ENCODE assay signal across 1 cellular context in genomic region chr22:19580291-19580890, GRCh38.
A peak's percentile ranks its signal among the peaks of the same experiment; 100 is the strongest.
TF ChIP-seq lines count a peak whose summit lies in the region.

No MANE protein-coding gene starts in this region.

TF ChIP-seq in K562, 482 proteins besides CTCF, POLR2A, EP300 and RAD21 (continued from another document):
- no peak for TF ChIP-seq ZBTB40 (IDR thresholded peaks at IDR 0.05)
- TF ChIP-seq ZBTB40 (CRISPR knock-in tag; IDR thresholded peaks at IDR 0.05): no peak
- no peak for TF ChIP-seq FOXJ2 (tag; IDR thresholded peaks at IDR 0.05)
- TF ChIP-seq GATA2 (CRISPR knock-in tag; IDR thresholded peaks at IDR 0.05): 0 out of 2 replicates have a peak, but pooled peaks have one; percentile 5
- no peak for TF ChIP-seq ZNF75A (CRISPR knock-in tag; IDR thresholded peaks at IDR 0.05)
- no peak for TF ChIP-seq ZNF184 (CRISPR knock-in tag; IDR thresholded peaks at IDR 0.05)
- TF ChIP-seq ZNF146 (CRISPR knock-in tag; IDR thresholded peaks at IDR 0.05; ENCODE audit: unreplicated experiment): no peak
- TF ChIP-seq THRAP3 (IDR thresholded peaks at IDR 0.05; ENCODE audit: borderline replicate concordance): no peak
- TF ChIP-seq KLF16 (IDR thresholded peaks at IDR 0.05): no peak
- no peak for TF ChIP-seq HNRNPK (IDR thresholded peaks at IDR 0.05; ENCODE audit: low read depth, low read length, poor library complexity, severe bottlenecking)
- TF ChIP-seq TAF1 (IDR thresholded peaks at IDR 0.05; ENCODE audit: control insufficient read depth, extremely low read depth, insufficient read depth, low read length, severe bottlenecking): no peak
- TF ChIP-seq LEF1 (IDR thresholded peaks at IDR 0.05): peak; percentile 33; the same call in 1 of the 2 replicates
- peak; percentile 57 for TF ChIP-seq ZNF699 (CRISPR knock-in tag; IDR thresholded peaks at IDR 0.05; ENCODE audit: insufficient replicate concordance)
- TF ChIP-seq NFRKB (IDR thresholded peaks at IDR 0.05; ENCODE audit: low read depth): no peak
- no peak for TF ChIP-seq GATAD2B (IDR thresholded peaks at IDR 0.05; ENCODE audit: borderline replicate concordance)
- TF ChIP-seq PHF21A (IDR thresholded peaks at IDR 0.05; ENCODE audit: borderline replicate concordance, low read depth): no peak
- no peak for TF ChIP-seq EWSR1 (IDR thresholded peaks at IDR 0.05; ENCODE audit: borderline replicate concordance, low read depth, partially characterized antibody)
- TF ChIP-seq POU5F1 (IDR thresholded peaks at IDR 0.05; ENCODE audit: borderline replicate concordance, low read depth, low read length, partially characterized antibody): no peak
- no peak for TF ChIP-seq ATF3 (IDR thresholded peaks at IDR 0.05)
- TF ChIP-seq ATF3 (CRISPR knock-in tag; conservative IDR thresholded peaks at IDR 0.05): no peak
- TF ChIP-seq POLR3G (IDR thresholded peaks at IDR 0.05; ENCODE audit: extremely low read depth, insufficient read length, insufficient replicate concordance): no peak
- TF ChIP-seq ZNF584 (CRISPR knock-in tag; IDR thresholded peaks at IDR 0.05; ENCODE audit: low read depth): no peak; the same call in 1 of the 2 replicates
- no peak for TF ChIP-seq ZFPM2 (CRISPR knock-in tag; IDR thresholded peaks at IDR 0.05)
- TF ChIP-seq ZNF512 (tag; IDR thresholded peaks at IDR 0.05): 0 out of 2 replicates have a peak, but pooled peaks have one; percentile 45
- TF ChIP-seq ZMIZ1 (IDR thresholded peaks at IDR 0.05; ENCODE audit: low read depth in 2 of 2, low read length in 2 of 2): no peak
- 0 out of 2 replicates have a peak, but pooled peaks have one; percentile 71 for TF ChIP-seq E4F1 (CRISPR knock-in tag; IDR thresholded peaks at IDR 0.05; ENCODE audit: borderline replicate concordance)
- TF ChIP-seq LARP7 (IDR thresholded peaks at IDR 0.05): 0 out of 2 replicates have a peak, but pooled peaks have one; percentile 2
- 0 out of 2 replicates have a peak, but pooled peaks have one; percentile 4 for TF ChIP-seq ZNF740 (CRISPR knock-in tag; IDR thresholded peaks at IDR 0.05)
- TF ChIP-seq ZNF740 (tag; IDR thresholded peaks at IDR 0.05): no peak
- TF ChIP-seq NELFE (IDR thresholded peaks at IDR 0.05; ENCODE audit: insufficient read depth, insufficient read length): no peak
- no peak for TF ChIP-seq ZNF707 (CRISPR knock-in tag; conservative IDR thresholded peaks at IDR 0.05)
- TF ChIP-seq ZNF324 (CRISPR knock-in tag; IDR thresholded peaks at IDR 0.05): no peak; the same call in 1 of the 2 replicates
- TF ChIP-seq RCOR1 (IDR thresholded peaks at IDR 0.05; ENCODE audit: borderline replicate concordance in 1 of 2, low read depth in 2 of 2, low read length in 2 of 2): no peak
- TF ChIP-seq CAMTA2 (CRISPR knock-in tag; conservative IDR thresholded peaks at IDR 0.05): no peak
- TF ChIP-seq TOE1 (IDR thresholded peaks at IDR 0.05; ENCODE audit: borderline replicate concordance): 0 out of 2 replicates have a peak, but pooled peaks have one; percentile 10
- no peak for TF ChIP-seq TOE1 (CRISPR knock-in tag; IDR thresholded peaks at IDR 0.05; ENCODE audit: borderline replicate concordance, low read depth)
- peak; percentile 78 for TF ChIP-seq CBX8 (IDR thresholded peaks at IDR 0.05; ENCODE audit: borderline replicate concordance, extremely low read depth, low read depth, low read length, poor library complexity, severe bottlenecking)
- TF ChIP-seq HNRNPLL (IDR thresholded peaks at IDR 0.05; ENCODE audit: low read depth, low read length, poor library complexity, severe bottlenecking): no peak
- TF ChIP-seq FOXM1 (IDR thresholded peaks at IDR 0.05; ENCODE audit: low read depth): no peak
- TF ChIP-seq FOXM1 (CRISPR knock-in tag; IDR thresholded peaks at IDR 0.05; ENCODE audit: low read depth): 0 out of 2 replicates have a peak, but pooled peaks have one; percentile 5
- TF ChIP-seq EHMT2 (IDR thresholded peaks at IDR 0.05): no peak
- no peak for TF ChIP-seq ATF7 (IDR thresholded peaks at IDR 0.05)
- no peak for TF ChIP-seq ETV6 (IDR thresholded peaks at IDR 0.05; ENCODE audit: borderline replicate concordance in 1 of 2, low read depth in 2 of 2, low read length in 1 of 2)
- no peak for TF ChIP-seq ETV6 (CRISPR knock-in tag; IDR thresholded peaks at IDR 0.05; ENCODE audit: borderline replicate concordance)
- TF ChIP-seq GABPA (tag; conservative IDR thresholded peaks at IDR 0.05; ENCODE audit: low read depth): peak; percentile 62
